ENCODE assay signal across 1 cellular context in genomic region chr15:40050788-40051615, GRCh38.
TF ChIP-seq lines count a peak whose summit lies in the region.

No MANE protein-coding gene starts in this region.

TF ChIP-seq in K562, 482 proteins besides CTCF, POLR2A, EP300 and RAD21 (continued from another document):
- TF ChIP-seq, protein P1, sequence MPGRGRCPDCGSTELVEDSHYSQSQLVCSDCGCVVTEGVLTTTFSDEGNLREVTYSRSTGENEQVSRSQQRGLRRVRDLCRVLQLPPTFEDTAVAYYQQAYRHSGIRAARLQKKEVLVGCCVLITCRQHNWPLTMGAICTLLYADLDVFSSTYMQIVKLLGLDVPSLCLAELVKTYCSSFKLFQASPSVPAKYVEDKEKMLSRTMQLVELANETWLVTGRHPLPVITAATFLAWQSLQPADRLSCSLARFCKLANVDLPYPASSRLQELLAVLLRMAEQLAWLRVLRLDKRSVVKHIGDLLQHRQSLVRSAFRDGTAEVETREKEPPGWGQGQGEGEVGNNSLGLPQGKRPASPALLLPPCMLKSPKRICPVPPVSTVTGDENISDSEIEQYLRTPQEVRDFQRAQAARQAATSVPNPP (IDR thresholded peaks at IDR 0.05; ENCODE audit: borderline replicate concordance, insufficient read depth, insufficient read length), result no peak
- TF ChIP-seq, protein P2, sequence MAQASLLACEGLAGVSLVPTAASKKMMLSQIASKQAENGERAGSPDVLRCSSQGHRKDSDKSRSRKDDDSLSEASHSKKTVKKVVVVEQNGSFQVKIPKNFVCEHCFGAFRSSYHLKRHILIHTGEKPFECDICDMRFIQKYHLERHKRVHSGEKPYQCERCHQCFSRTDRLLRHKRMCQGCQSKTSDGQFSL (CRISPR knock-in tag; IDR thresholded peaks at IDR 0.05), result peak; percentile 40
- TF ChIP-seq, protein P2 (tag; IDR thresholded peaks at IDR 0.05), result peak in 1 of 2 experiments; percentile 60; a peak in 1 of 4 replicates
- peak; percentile 54; the same call in 1 of the 2 replicates for TF ChIP-seq HMBOX1 (IDR thresholded peaks at IDR 0.05)
